Comparison of ENCODE assay signal across 15 cellular contexts in the genomic region with DNA sequence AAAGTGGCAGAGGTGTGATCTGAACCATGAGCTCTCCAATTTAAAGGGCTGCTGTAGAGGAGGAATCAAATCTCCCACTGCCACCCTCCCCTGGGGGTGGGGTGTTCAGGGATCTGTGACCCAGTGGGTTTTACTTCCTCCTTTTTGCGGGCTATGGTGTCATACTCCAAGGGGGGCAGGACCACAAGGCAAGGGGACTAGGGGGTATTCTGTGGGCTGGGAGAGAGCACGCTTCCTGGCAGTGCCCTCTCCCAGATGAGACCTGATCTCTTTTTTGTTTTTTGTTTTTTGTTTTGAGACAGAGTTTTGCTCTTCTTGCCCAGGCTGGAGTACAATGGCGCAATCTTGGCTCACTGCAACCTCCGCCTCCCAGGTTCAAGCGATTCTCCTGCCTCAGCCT. TPM values are rescaled to one million over a fixed set of nuclear protein-coding genes. Genes with fewer than 3 reads are reported as not detected.
A peak's percentile ranks its signal among the peaks of the same experiment; 100 is the strongest.
DNase-seq lines count a peak whose midpoint lies in the region; ATAC-seq and TF ChIP-seq lines count a peak whose summit lies in the region.
"Had no signal": no experiment of that assay in that cellular context is flagged by ENCODE, and none has a peak within 500 bp of the region (broad histone marks: within the 10 kb centered on the region; RNA-seq: fewer than 3 reads in every experiment).

No MANE protein-coding gene starts in this region.

- intact Hi-C loops in OCI-LY7 (cut with micrococcal nuclease; ENCODE audit: unreplicated experiment) (no loop called here), left lung (cut with DNase I) (no loop called here)

- H3K79me2 ChIP-seq in OCI-LY7 (ENCODE audit: insufficient read depth, low read depth, low read length): no peaks in the 10 kb centered on the region; the same call in 1 of the 2 replicates

- H3K36me3 ChIP-seq in BLaER1 (no peaks in the 10 kb centered on the region), OCI-LY7 (ENCODE audit: insufficient read depth, low read length) (no peaks in the 10 kb centered on the region), left lung (no peaks in the 10 kb centered on the region)

- H3K4me2 ChIP-seq in BLaER1 (peak overlapping the region; percentile 72), OCI-LY7 (ENCODE audit: low read length) (peak overlapping the region; percentile 71)
- H3K4me2 ChIP-seq: GM23338 had no signal

- TF ChIP-seq CTCF in OCI-LY7 (conservative IDR thresholded peaks at IDR 0.05; ENCODE audit: low read length) (no peak), left lung (IDR thresholded peaks at IDR 0.05) (no peak), foreskin fibroblast (IDR thresholded peaks at IDR 0.05; ENCODE audit: low read depth, low read length) (no peak)

- DNase-seq in GM19240 (ENCODE audit: insufficient read length, low spot score) (peak; percentile 39), OCI-LY7 (ENCODE audit: low spot score) (peak; percentile 81), left lung (peak in 1 of 2 donors; percentile 49), NCI-H1048 (lab: John Stamatoyannopoulos, UW) (no peak), foreskin fibroblast (no peak), NCI-H510A treated with DMSO at 0.1 percent for 48 hours (lab: John Stamatoyannopoulos, UW) (no peak)
- DNase-seq in effector CD8-positive, alpha-beta T cell (lab: John Stamatoyannopoulos, UW): no peak
- DNase-seq: activated CD8-positive, alpha-beta memory T cell treated with anti-CD3 and anti-CD28 coated beads, Interleukin-2, amount 50 U/mL, for 48 hours; cortex of kidney; EL; NCI-H187 treated with DMSO at 0.1 percent for 48 hours; small intestine had no signal

- BruUV-seq in OCI-LY7 (replicated peaks; lab: Mats Ljungman, UMichigan): no TSS peak

- H3K9me3 ChIP-seq in BLaER1: no peaks in the 10 kb centered on the region
- H3K9me3 ChIP-seq in OCI-LY7 (ENCODE audit: low read length): no peaks in the 10 kb centered on the region
- H3K9me3 ChIP-seq in left lung: no peaks in the 10 kb centered on the region

- H3K27me3 ChIP-seq in BLaER1 (no peaks in the 10 kb centered on the region), left lung (no peaks in the 10 kb centered on the region)

- H3K27ac ChIP-seq in BLaER1: no peak overlapping the region
- H3K27ac ChIP-seq in OCI-LY7 (ENCODE audit: low read depth, low read length, poor library complexity, severe bottlenecking): peak overlapping the region; percentile 44
- peak overlapping the region in 1 of 2 donors; percentile 33 for H3K27ac ChIP-seq in left lung

- H3K4me1 ChIP-seq in BLaER1 (peaks cover 59% of the 10 kb centered on the region), OCI-LY7 (ENCODE audit: insufficient read depth, low read length, poor library complexity, severe bottlenecking) (peaks cover 45% of the 10 kb centered on the region), left lung (peaks cover 0 to 62% of the 10 kb centered on the region in 2 donors)

- peak; percentile 48 for ATAC-seq in left lung
- ATAC-seq: GM23338 had no signal

- H3K4me3 ChIP-seq in BLaER1 (no peak overlapping the region), OCI-LY7 (ENCODE audit: low read depth, low read length, poor library complexity, severe bottlenecking) (peak overlapping the region; percentile 31), left lung (no peak overlapping the region), foreskin fibroblast (ENCODE audit: low read depth in 1 of 2, low read length in 2 of 2) (no peak overlapping the region)
- H3K4me3 ChIP-seq: GM23338 had no signal

- POLR2A ChIA-PET in OCI-LY7 (lab: Charles Lee): interaction anchor here (0.5 to 1.5 kb wide), 6 partner anchors 11 to 216 kb away, joined by 3 to 8 read pairs (median 4); partner anchors contain the start of genes C19orf47, PLD3 and SERTAD3

- peaks cover 95% of the 10 kb centered on the region for H4K20me1 ChIP-seq in BLaER1
- no peaks in the 10 kb centered on the region for H4K20me1 ChIP-seq in OCI-LY7 (ENCODE audit: insufficient read depth, low read length)

- no peak overlapping the region for H3K9ac ChIP-seq in BLaER1

- CTCF ChIA-PET in OCI-LY7 (lab: Charles Lee; ENCODE audit: unreplicated experiment): interaction anchor here (0.7 kb wide), 1 partner anchor 10 kb away, joined by 3 read pairs; the partner anchor contains the start of gene PLD3

- no peak overlapping the region for H2AFZ ChIP-seq in OCI-LY7 (ENCODE audit: low read length)
- H2AFZ ChIP-seq: GM23338 had no signal

- H3K9me2 ChIP-seq in OCI-LY7 (ENCODE audit: insufficient read depth, low read length): no peaks in the 10 kb centered on the region

RNA-seq across cellular contexts. Expression of gene PLD3, which starts 10.3 kb away (rescaled TPM):
- 84.0 and 109 TPM in 2 replicates for total RNA-seq in OCI-LY7 (2014; rRNA removed; shearing (Covaris generic))
- total RNA-seq in OCI-LY7 (2022) (111 and 114 TPM in 2 replicates), left lung (100 to 1,000 TPM; 315 to 604 TPM)

RNA-seq across cellular contexts. Expression of gene C19orf47, which starts 10.6 kb away (rescaled TPM):
- 10.0 and 15.6 TPM in 2 replicates for total RNA-seq in OCI-LY7 (2014; rRNA removed; shearing (Covaris generic))
- total RNA-seq in OCI-LY7 (2022) (28.9 and 33.8 TPM in 2 replicates), left lung (10 to 100 TPM; 18.3 to 19.0 TPM)

RNA-seq across cellular contexts. Expression of gene HIPK4, which starts 31.2 kb away (rescaled TPM):
- total RNA-seq in OCI-LY7 (2014; rRNA removed; shearing (Covaris generic)): not detected in 2 replicates
- total RNA-seq in OCI-LY7 (2022): not detected in 2 replicates
- total RNA-seq in left lung: under 1 TPM; 0.09 to 0.24 TPM
- total RNA-seq: urinary bladder had no signal

RNA-seq across cellular contexts. Expression of gene PRX, which starts 54.4 kb away (rescaled TPM):
- total RNA-seq in OCI-LY7 (2014; rRNA removed; shearing (Covaris generic)): 1.8 and 2.2 TPM in 2 replicates
- total RNA-seq in OCI-LY7 (2022) (4.0 and 4.9 TPM in 2 replicates), left lung (10 to 100 TPM; 18.7 to 20.0 TPM)

Comparison
In these comparisons a context has a peak if more than half of its experiments do, and no peak if none do; other contexts are left out.
1. DNase-seq: peak in GM19240 (single experiment) and OCI-LY7 (single experiment); none in NCI-H1048 (single experiment), effector CD8-positive, alpha-beta T cell (single experiment), foreskin fibroblast (0 of 2) and NCI-H510A treated with DMSO at 0.1 percent for 48 hours (single experiment).